7 cellular contexts compared by ENCODE assay signal in the genomic region with DNA sequence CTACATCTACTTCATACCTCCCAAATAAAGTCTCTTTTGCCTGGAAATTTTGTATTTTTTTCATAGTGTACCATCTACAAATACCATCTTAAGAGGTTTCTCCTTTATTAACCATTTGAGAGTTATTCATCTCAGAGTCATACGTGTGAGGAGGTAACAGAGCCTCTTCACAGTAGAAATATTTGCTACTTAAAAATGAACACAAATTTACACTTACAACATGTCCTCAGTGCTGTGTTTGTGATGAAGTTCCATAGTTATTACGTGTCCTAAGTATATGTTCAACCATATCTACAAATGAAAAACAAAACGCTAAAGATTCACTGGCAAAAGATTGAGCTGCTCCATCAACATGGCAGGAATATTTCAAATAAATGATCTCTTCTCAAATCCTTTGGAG. TPM values are rescaled to one million over a fixed set of nuclear protein-coding genes. Genes with fewer than 3 reads are reported as not detected.
DNase-seq lines count a peak whose midpoint lies in the region; ATAC-seq and TF ChIP-seq lines count a peak whose summit lies in the region.

No MANE protein-coding gene starts in this region.

- H3K9ac ChIP-seq in H9 (ENCODE audit: extremely low read depth, insufficient read length, low read length) (no peak overlapping the region), SK-N-MC (ENCODE audit: insufficient read length) (peak overlapping the region; percentile 0)

- H3K4ac ChIP-seq in H9 (ENCODE audit: low read depth, low read length): no peak overlapping the region

- no peak overlapping the region for H4K91ac ChIP-seq in H9 (ENCODE audit: insufficient read length, low read depth, low read length)

- peak overlapping the region; percentile 22 for H3K4me2 ChIP-seq in H9 (ENCODE audit: insufficient read depth, insufficient read length, low read length)

- no peak overlapping the region for H3K23ac ChIP-seq in H9 (ENCODE audit: insufficient read length, low read depth, low read length)

- H3K4me3 Mint-ChIP-seq in H9: no peak overlapping the region

- ATAC-seq in gastroesophageal sphincter (peak; percentile 7), HG02759 (IDR thresholded peaks at IDR 0.05; ENCODE audit: unreplicated experiment) (no peak)

- TF ChIP-seq CTCF in H9 (conservative IDR thresholded peaks at IDR 0.05) (no peak), gastroesophageal sphincter (IDR thresholded peaks at IDR 0.05) (no peak)

- H3K14ac ChIP-seq in H9 (ENCODE audit: insufficient read depth, low read length): no peak overlapping the region

- no peak overlapping the region for H3K56ac ChIP-seq in H9 (ENCODE audit: insufficient read length, low read depth, low read length)

- H3T11ph ChIP-seq in H9 (ENCODE audit: low read length): no peak overlapping the region

- H4K5ac ChIP-seq in H9 (ENCODE audit: insufficient read length, low read depth, low read length): no peak overlapping the region

- no peaks in the 10 kb centered on the region for H3K79me1 ChIP-seq in H9 (ENCODE audit: insufficient read depth, low read depth, low read length, poor library complexity, severe bottlenecking)

- H3K27me3 Mint-ChIP-seq in H9 (ENCODE audit: low read depth): no peaks in the 10 kb centered on the region

- no peak overlapping the region for H2BK12ac ChIP-seq in H9 (ENCODE audit: insufficient read length, low read depth, low read length)

- H3K4me3 ChIP-seq in SK-N-MC (peak overlapping the region; percentile 58), gastroesophageal sphincter (peak overlapping the region; percentile 39 to 59)

- no peaks in the 10 kb centered on the region for H3K79me2 ChIP-seq in H9 (ENCODE audit: insufficient read depth, low read length)

- H2BK5ac ChIP-seq in H9 (ENCODE audit: insufficient read length, low read length): no peak overlapping the region

- H2AK5ac ChIP-seq in H9 (ENCODE audit: insufficient read length, low read length): no peak overlapping the region

- peak overlapping the region; percentile 97 for H2AFZ ChIP-seq in H9 (ENCODE audit: low read length)

- H3K9me3 ChIP-seq in H9 (ENCODE audit: control insufficient read depth, low read depth, low read length) (no peaks in the 10 kb centered on the region), SK-N-MC (ENCODE audit: low read depth, low read length) (no peaks in the 10 kb centered on the region), gastroesophageal sphincter (no peaks in the 10 kb centered on the region)

- no peak overlapping the region for H3K27ac Mint-ChIP-seq in H9

- no peak for TF ChIP-seq EP300 in gastroesophageal sphincter (IDR thresholded peaks at IDR 0.05)

- no peaks in the 10 kb centered on the region for H3K9me3 Mint-ChIP-seq in H9

- no peaks in the 10 kb centered on the region for H3K27me3 ChIP-seq in H9 (ENCODE audit: insufficient read depth, low read length)
- H3K27me3 ChIP-seq in gastroesophageal sphincter: no peaks in the 10 kb centered on the region

- H3K36me3 Mint-ChIP-seq in H9 (ENCODE audit: insufficient read depth in 1 of 3, low read depth in 3 of 3): no peaks in the 10 kb centered on the region

- no peak overlapping the region for H2BK120ac ChIP-seq in H9 (ENCODE audit: low read depth, low read length, poor library complexity, severe bottlenecking)

- H2BK15ac ChIP-seq in H9 (ENCODE audit: low read depth, low read length): no peak overlapping the region

- DNase-seq in H9 (no peak), SK-N-MC (ENCODE audit: low read depth, low spot score) (no peak), D341Med (ENCODE audit: low spot score) (no peak)
- DNase-seq in activated CD8-positive, alpha-beta memory T cell treated with anti-CD3 and anti-CD28 coated beads for 24 hours: no peak

- no peaks in the 10 kb centered on the region for H3K36me3 ChIP-seq in SK-N-MC (ENCODE audit: insufficient read depth, low read length)
- H3K36me3 ChIP-seq in gastroesophageal sphincter: no peaks in the 10 kb centered on the region

- H3K4me1 ChIP-seq in H9 (ENCODE audit: insufficient read depth, low read length) (peaks cover 3% of the 10 kb centered on the region), gastroesophageal sphincter (peaks cover 3 to 30% (median 5%) of the 10 kb centered on the region in 3 donors)

- no peak for TF ChIP-seq POLR2A in gastroesophageal sphincter (IDR thresholded peaks at IDR 0.05)

- H3K18ac ChIP-seq in H9 (ENCODE audit: insufficient read length, low read depth, low read length): no peak overlapping the region

- WGBS in H9 (ENCODE audit: extremely low coverage, insufficient read length, low lambda C conversion rate): no CpG with 5 or more reads among the region's 3 CpGs
- 2 to 9% methylated on average over 3 of the region's 3 CpGs for WGBS in gastroesophageal sphincter (ENCODE audit: low coverage in 1 of 2), 2 donors

- no peak overlapping the region for H2BK20ac ChIP-seq in H9 (ENCODE audit: low read depth, low read length, poor library complexity, severe bottlenecking)

- no peaks in the 10 kb centered on the region for H4K20me1 ChIP-seq in H9 (ENCODE audit: control insufficient read depth, insufficient read depth, insufficient read length)

- H3K27ac ChIP-seq in H9 (ENCODE audit: insufficient read length, low read depth, low read length) (no peak overlapping the region), SK-N-MC (no peak overlapping the region), gastroesophageal sphincter (peak overlapping the region in 3 of 4 donors; percentile 74 to 84 (median 82)), temporal lobe (ENCODE audit: low read depth, low read length) (peak overlapping the region; percentile 84)

- H4K8ac ChIP-seq in H9 (replicated peaks; ENCODE audit: insufficient read length, low read depth, low read length): no peak overlapping the region

- H3K23me2 ChIP-seq in H9 (ENCODE audit: insufficient read length, low read depth, low read length, poor library complexity, severe bottlenecking): peaks cover 3% of the 10 kb centered on the region

- peaks cover 18 to 23% of the 10 kb centered on the region in 2 experiments for H3K4me1 Mint-ChIP-seq in H9

RNA-seq across cellular contexts. Expression of gene HNRNPA3, which starts 48.5 kb away (rescaled TPM):
- total RNA-seq in H9 (2021) (405 and 419 TPM in 2 replicates), gastroesophageal sphincter (10 to 100 TPM; 58.4 to 87.8 (median 73.1) TPM), temporal lobe (128 TPM)

Comparison
In these comparisons a context has a peak if more than half of its experiments do, and no peak if none do; other contexts are left out.
1. H3K27ac ChIP-seq: peak in gastroesophageal sphincter (3 of 4) and temporal lobe (single experiment); none in H9 (single experiment) and SK-N-MC (single experiment).